Comparison of ENCODE assay signal across 15 cellular contexts in genomic region chr5:17665836-17666235, GRCh38.
"Had no signal": no experiment of that assay in that cellular context is flagged by ENCODE, and none has a peak within 500 bp of the region (broad histone marks: within the 10 kb centered on the region; RNA-seq: fewer than 3 reads in every experiment).

No MANE protein-coding gene starts in this region.

- DNase-seq: activated CD4-positive, alpha-beta memory T cell treated with anti-CD3 and anti-CD28 coated beads, Interleukin-2, amount 10 ng/mL, durations not matched to agents 7 days and 5 days; activated CD4-positive, alpha-beta T cell treated with anti-CD3 and anti-CD28 coated beads, Interleukin-2, amount 10 ng/mL, durations not matched to agents 24 days and 14 days; activated effector memory CD4-positive, alpha-beta T cell treated with Interleukin-2 at 50 U/mL for 16 hours; activated naive CD4-positive, alpha-beta T cell treated with anti-CD3 and anti-CD28 coated beads for 36 hours; activated T-cell treated with anti-CD3 and anti-CD28 coated beads, Interleukin-2, amount 50 U/mL, for 72 hours; amygdala; cerebellar nuclear complex; gastrocnemius medialis; hippocampal formation; kidney glomerular epithelial cell; left lung; naive thymus-derived CD8-positive, alpha-beta T cell; right cardiac atrium; stimulated activated CD4-positive, alpha-beta T cell treated with anti-CD3 and anti-CD28 coated beads, Interleukin-4, amount 100 ng/mL, for 4 hours; stomach had no signal

- H3K27ac Mint-ChIP-seq: activated CD4-positive, alpha-beta memory T cell treated with anti-CD3 and anti-CD28 coated beads, Interleukin-2, amount 10 ng/mL, durations not matched to agents 7 days and 5 days; activated CD4-positive, alpha-beta T cell treated with anti-CD3 and anti-CD28 coated beads, Interleukin-2, amount 10 ng/mL, durations not matched to agents 24 days and 14 days; activated naive CD4-positive, alpha-beta T cell treated with anti-CD3 and anti-CD28 coated beads for 36 hours; activated T-cell treated with anti-CD3 and anti-CD28 coated beads, Interleukin-2, amount 50 U/mL, for 72 hours; naive thymus-derived CD8-positive, alpha-beta T cell had no signal

- H3K4me3 Mint-ChIP-seq: activated CD4-positive, alpha-beta memory T cell treated with anti-CD3 and anti-CD28 coated beads, Interleukin-2, amount 10 ng/mL, durations not matched to agents 7 days and 5 days; activated CD4-positive, alpha-beta T cell treated with anti-CD3 and anti-CD28 coated beads, Interleukin-2, amount 10 ng/mL, durations not matched to agents 24 days and 14 days; activated naive CD4-positive, alpha-beta T cell treated with anti-CD3 and anti-CD28 coated beads for 36 hours; activated T-cell treated with anti-CD3 and anti-CD28 coated beads, Interleukin-2, amount 50 U/mL, for 72 hours; naive thymus-derived CD8-positive, alpha-beta T cell had no signal

- ATAC-seq: activated T-cell treated with anti-CD3 and anti-CD28 coated beads, Interleukin-2, amount 50 U/mL, for 72 hours; gastrocnemius medialis; left lung; naive thymus-derived CD8-positive, alpha-beta T cell; right cardiac atrium had no signal

- H3K4me1 Mint-ChIP-seq: activated CD4-positive, alpha-beta memory T cell treated with anti-CD3 and anti-CD28 coated beads, Interleukin-2, amount 10 ng/mL, durations not matched to agents 7 days and 5 days; activated CD4-positive, alpha-beta T cell treated with anti-CD3 and anti-CD28 coated beads, Interleukin-2, amount 10 ng/mL, durations not matched to agents 24 days and 14 days had no signal

- H3K27me3 Mint-ChIP-seq: activated CD4-positive, alpha-beta memory T cell treated with anti-CD3 and anti-CD28 coated beads, Interleukin-2, amount 10 ng/mL, durations not matched to agents 7 days and 5 days; activated CD4-positive, alpha-beta T cell treated with anti-CD3 and anti-CD28 coated beads, Interleukin-2, amount 10 ng/mL, durations not matched to agents 24 days and 14 days; naive thymus-derived CD8-positive, alpha-beta T cell had no signal

- H3K36me3 Mint-ChIP-seq: naive thymus-derived CD8-positive, alpha-beta T cell had no signal
